ENCODE assay signal across 14 cellular contexts in the genomic region with DNA sequence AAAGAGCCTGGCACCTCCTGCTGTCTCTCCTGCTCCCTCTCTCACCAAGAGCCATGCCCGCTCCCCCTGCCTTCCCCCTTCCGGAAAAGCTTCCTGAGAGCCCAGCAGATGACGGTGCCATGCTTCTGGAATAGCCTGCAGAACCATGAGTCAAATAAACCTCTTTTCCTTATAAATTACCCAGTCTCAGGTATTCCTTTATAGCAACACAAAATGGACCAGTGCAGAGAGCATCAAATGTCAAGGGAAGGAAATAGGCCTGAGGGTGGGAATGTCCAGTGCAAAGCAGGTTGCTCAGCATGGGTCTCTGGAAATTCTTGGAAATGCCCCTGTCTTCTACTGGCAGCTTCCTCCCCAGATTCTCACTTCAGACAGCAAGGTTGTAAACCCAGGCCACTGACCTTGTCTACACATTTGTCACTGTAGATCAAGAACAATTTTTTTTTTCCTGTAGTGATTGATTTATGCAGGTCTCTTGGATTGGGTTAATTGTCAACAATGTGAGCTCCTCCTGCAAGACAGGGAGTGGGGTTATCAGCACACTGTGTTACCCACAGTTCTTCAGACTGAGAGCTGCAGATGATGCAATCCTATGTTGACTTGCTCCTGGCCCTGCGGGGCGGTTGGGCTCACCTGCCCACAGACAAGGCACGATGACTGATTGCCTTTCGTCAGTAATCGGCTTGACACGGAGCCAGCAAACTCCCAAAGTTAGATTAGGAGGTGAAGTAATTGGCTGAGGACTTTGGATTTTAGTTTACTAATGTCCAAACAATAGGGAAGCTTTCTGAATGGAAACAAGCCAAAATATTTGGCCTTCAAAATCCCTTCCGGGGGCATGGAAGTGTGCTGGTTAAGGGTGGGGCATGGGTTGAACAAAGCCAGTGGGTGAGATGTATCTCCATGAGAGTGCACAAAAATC. TPM values are rescaled to one million over a fixed set of nuclear protein-coding genes. Genes with fewer than 3 reads are reported as not detected.
DNase-seq lines count a peak whose midpoint lies in the region; ATAC-seq and TF ChIP-seq lines count a peak whose summit lies in the region.
"Had no signal": no experiment of that assay in that cellular context is flagged by ENCODE, and none has a peak within 500 bp of the region (broad histone marks: within the 10 kb centered on the region; RNA-seq: fewer than 3 reads in every experiment).

No MANE protein-coding gene starts in this region.

- intact Hi-C loops in Calu3 (cut with micrococcal nuclease; ENCODE audit: unreplicated experiment) (loop anchor here (2.0 to 10.0 kb wide), 2 partner anchors 129 to 303 kb away; no protein-coding TSS in a partner anchor), PC-9 (cut with micrococcal nuclease; ENCODE audit: unreplicated experiment) (no loop called here), left colon (cut with DNase I, micrococcal nuclease) (no loop called here)
- intact Hi-C loops in CD4-positive, alpha-beta T cell (cut with DNase I, micrococcal nuclease) = no loop called here

- peaks cover 25% of the 10 kb centered on the region for H3F3A ChIP-seq in PC-9 (ENCODE audit: insufficient read depth, low read depth)

- ATAC-seq in left colon = peak; percentile 98
- no peak for ATAC-seq in CD4-positive, alpha-beta T cell (ENCODE audit: poor library complexity)
- ATAC-seq: activated T-cell treated with anti-CD3 and anti-CD28 coated beads, Interleukin-2, amount 50 U/mL, for 4 hours had no signal

- DNase-seq in Calu3 = peak; percentile 86
- DNase-seq in NCI-H1417 (lab: John Stamatoyannopoulos, UW) = peak in 2 of 3 experiments; percentile 79 to 90
- DNase-seq in PC-9 = peak; percentile 3 to 84
- peak; percentile 83 to 89 for DNase-seq in left colon
- no peak for DNase-seq in stimulated activated naive CD4-positive, alpha-beta T cell treated with Interleukin-2 at 50 U/mL for 16 hours (lab: John Stamatoyannopoulos, UW)
- DNase-seq in AG08395 (ENCODE audit: low spot score) = no peak
- DNase-seq in CD4-positive, alpha-beta T cell = no peak
- no peak for DNase-seq in effector CD4-positive, alpha-beta T cell
- DNase-seq: activated T-cell treated with anti-CD3 and anti-CD28 coated beads, Interleukin-2, amount 50 U/mL, for 4 hours; cortex of kidney; DMS 273 treated with DMSO at 0.1 percent for 48 hours; naive B cell; NCI-H1436; stimulated activated CD4-positive, alpha-beta T cell treated with anti-CD3 and anti-CD28 coated beads, Interleukin-1b, Interleukin-23, amount 100 ng/mL, for 48 hours had no signal

- no peaks in the 10 kb centered on the region for H4K20me1 ChIP-seq in PC-9 (ENCODE audit: insufficient read depth)

- TF ChIP-seq CTCF in Calu3 (IDR thresholded peaks at IDR 0.05; ENCODE audit: unreplicated experiment) (no peak), PC-9 (conservative IDR thresholded peaks at IDR 0.05) (no peak)
- TF ChIP-seq CTCF in CD4-positive, alpha-beta T cell (IDR thresholded peaks at IDR 0.05) = no peak

- H3K9me3 Mint-ChIP-seq in Calu3 (ENCODE audit: low read depth, unreplicated experiment) = peaks cover 9% of the 10 kb centered on the region
- no peaks in the 10 kb centered on the region for H3K9me3 Mint-ChIP-seq in CD4-positive, alpha-beta T cell
- H3K9me3 Mint-ChIP-seq: activated T-cell treated with anti-CD3 and anti-CD28 coated beads, Interleukin-2, amount 50 U/mL, for 4 hours had no signal

- H3K27me3 Mint-ChIP-seq in Calu3 (ENCODE audit: unreplicated experiment) = no peaks in the 10 kb centered on the region
- H3K27me3 Mint-ChIP-seq in CD4-positive, alpha-beta T cell = peaks cover 13% of the 10 kb centered on the region

- H3K4me1 ChIP-seq in PC-9 (replicated peaks; ENCODE audit: insufficient read depth) = peaks cover 35% of the 10 kb centered on the region

- peak overlapping the region; percentile 47 for H3K4me3 Mint-ChIP-seq in Calu3 (ENCODE audit: low read depth, unreplicated experiment)
- H3K4me3 Mint-ChIP-seq in CD4-positive, alpha-beta T cell = no peak overlapping the region
- H3K4me3 Mint-ChIP-seq: activated T-cell treated with anti-CD3 and anti-CD28 coated beads, Interleukin-2, amount 50 U/mL, for 4 hours had no signal

- CTCF ChIA-PET in Calu3 (lab: Charles Lee) = interaction anchor here (0.9 to 1.5 kb wide), 3 partner anchors 9 to 15 kb away, joined by 3 to 4 read pairs (median 3); no protein-coding TSS in a partner anchor
- CTCF ChIA-PET in PC-9 (lab: Charles Lee) = no interaction called here
- CTCF ChIA-PET in CD4-positive, alpha-beta T cell (lab: Charles Lee) = no interaction called here

- H3K9me2 ChIP-seq in PC-9 (ENCODE audit: insufficient read depth) = no peaks in the 10 kb centered on the region

- H3K27ac Mint-ChIP-seq in Calu3 (ENCODE audit: unreplicated experiment) = peak overlapping the region; percentile 95
- no peak overlapping the region for H3K27ac Mint-ChIP-seq in CD4-positive, alpha-beta T cell
- H3K27ac Mint-ChIP-seq: naive B cell had no signal

- no peaks in the 10 kb centered on the region for H3K79me2 ChIP-seq in PC-9 (ENCODE audit: low read depth)

- peaks cover 24% of the 10 kb centered on the region for H3K4me1 Mint-ChIP-seq in Calu3 (ENCODE audit: low read depth, unreplicated experiment)
- H3K4me1 Mint-ChIP-seq in CD4-positive, alpha-beta T cell (ENCODE audit: low read depth) = no peaks in the 10 kb centered on the region
- H3K4me1 Mint-ChIP-seq: naive B cell had no signal

- H3K4me3 ChIP-seq in PC-9 = no peak overlapping the region

- H3K36me3 ChIP-seq in PC-9 (ENCODE audit: low read depth) = no peaks in the 10 kb centered on the region

- BruUV-seq in Calu3 (replicated peaks; lab: Mats Ljungman, UMichigan) = no TSS peak
- BruUV-seq in PC-9 (replicated peaks; lab: Mats Ljungman, UMichigan) = no TSS peak

- H3K4me2 ChIP-seq in PC-9 = peak overlapping the region; percentile 47

- H3K27me3 ChIP-seq in PC-9 (ENCODE audit: insufficient read depth, low read depth) = no peaks in the 10 kb centered on the region
- no peaks in the 10 kb centered on the region for H3K27me3 ChIP-seq in CD4-positive, alpha-beta T cell (ENCODE audit: control insufficient read depth, insufficient read depth, low read length)

- peaks cover 15% of the 10 kb centered on the region for H3K36me3 Mint-ChIP-seq in Calu3 (ENCODE audit: insufficient read depth, unreplicated experiment)
- H3K36me3 Mint-ChIP-seq in CD4-positive, alpha-beta T cell (ENCODE audit: low read depth) = no peaks in the 10 kb centered on the region
- H3K36me3 Mint-ChIP-seq: naive B cell had no signal

- peak overlapping the region; percentile 80 for H3K27ac ChIP-seq in PC-9
- H3K27ac ChIP-seq in CD4-positive, alpha-beta T cell (ENCODE audit: low read depth, low read length) = no peak overlapping the region

- H2AFZ ChIP-seq in PC-9 = no peak overlapping the region; the same call in 1 of the 2 replicates

- H3K9me3 ChIP-seq in PC-9 (ENCODE audit: insufficient read depth, low read depth) = peaks cover 14% of the 10 kb centered on the region
- H3K9me3 ChIP-seq in CD4-positive, alpha-beta T cell (ENCODE audit: control insufficient read depth, low read length) = no peaks in the 10 kb centered on the region

- POLR2A ChIA-PET in PC-9 (lab: Charles Lee; ENCODE audit: unreplicated experiment) = no interaction called here
- POLR2A ChIA-PET in CD4-positive, alpha-beta T cell (lab: Charles Lee) = no interaction called here

RNA-seq across cellular contexts. Expression of a gene that starts 5.4 kb away (rescaled TPM):
- not detected in 2 replicates for total RNA-seq in Calu3 (2022)
- not detected in 2 replicates for total RNA-seq in PC-9 (2021)
- not detected for total RNA-seq in left colon
- total RNA-seq in CD4-positive, alpha-beta T cell = not detected
- total RNA-seq: activated T-cell treated with anti-CD3 and anti-CD28 coated beads, Interleukin-2, amount 50 U/mL, for 4 hours had no signal

Comparison
In these comparisons a context has a peak if more than half of its experiments do, and no peak if none do; other contexts are left out.
1. DNase-seq: peak in Calu3 (single experiment), NCI-H1417 (2 of 3), PC-9 (2 of 2) and left colon (2 of 2); none in stimulated activated naive CD4-positive, alpha-beta T cell treated with Interleukin-2 at 50 U/mL for 16 hours (single experiment), AG08395 (single experiment), CD4-positive, alpha-beta T cell (0 of 10) and effector CD4-positive, alpha-beta T cell (single experiment).